ENCODE assay signal across 1 cellular context in the genomic region with DNA sequence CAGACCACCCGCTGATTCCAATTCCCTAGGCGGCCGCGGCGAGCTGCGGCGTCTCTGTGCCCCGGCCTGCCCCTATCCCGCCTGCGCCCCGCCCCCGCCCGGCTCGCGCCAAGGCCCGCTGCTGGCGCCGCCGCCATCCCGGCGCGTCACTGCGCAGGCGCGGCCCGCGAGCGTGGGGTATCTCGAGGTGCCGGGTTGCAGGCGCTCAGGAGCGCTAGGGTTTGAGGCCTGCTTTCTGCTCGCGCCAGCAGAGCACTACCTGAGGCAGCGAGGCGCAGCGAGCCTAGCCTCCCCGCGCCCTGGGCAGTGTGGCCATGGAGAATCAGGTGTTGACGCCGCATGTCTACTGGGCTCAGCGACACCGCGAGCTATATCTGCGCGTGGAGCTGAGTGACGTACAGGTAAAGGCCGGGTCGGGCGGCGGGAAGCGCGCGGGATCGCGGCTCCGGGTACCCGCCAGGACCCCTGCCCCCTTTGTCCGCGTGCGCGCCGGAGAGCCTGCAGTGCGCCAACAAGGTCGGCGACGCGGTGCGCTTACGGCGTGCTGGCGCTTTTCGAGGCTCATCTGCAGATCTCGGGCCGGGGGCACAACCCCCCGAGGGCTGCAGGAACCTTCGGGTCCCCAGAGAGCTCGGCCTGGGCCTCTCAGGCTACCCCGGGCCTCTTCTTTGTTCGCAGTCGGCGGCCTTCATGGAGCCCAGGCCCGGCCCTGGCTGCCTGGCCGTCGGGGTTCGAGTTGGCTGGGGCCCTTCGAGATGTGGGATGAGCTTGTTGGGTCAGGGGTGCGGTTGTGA.
TF ChIP-seq lines count a peak whose summit lies in the region.

A gene with protein sequence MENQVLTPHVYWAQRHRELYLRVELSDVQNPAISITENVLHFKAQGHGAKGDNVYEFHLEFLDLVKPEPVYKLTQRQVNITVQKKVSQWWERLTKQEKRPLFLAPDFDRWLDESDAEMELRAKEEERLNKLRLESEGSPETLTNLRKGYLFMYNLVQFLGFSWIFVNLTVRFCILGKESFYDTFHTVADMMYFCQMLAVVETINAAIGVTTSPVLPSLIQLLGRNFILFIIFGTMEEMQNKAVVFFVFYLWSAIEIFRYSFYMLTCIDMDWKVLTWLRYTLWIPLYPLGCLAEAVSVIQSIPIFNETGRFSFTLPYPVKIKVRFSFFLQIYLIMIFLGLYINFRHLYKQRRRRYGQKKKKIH (plus strand): TSS at position 146 of the 794 bp plus-strand sequence. CDS start 169 bp downstream, at position 315.

TF ChIP-seq in H1, 55 proteins besides CTCF, POLR2A, EP300 and RAD21:
- no peak for TF ChIP-seq SP1 (IDR thresholded peaks at IDR 0.05; ENCODE audit: low read depth, low read length)
- TF ChIP-seq TAF1 (IDR thresholded peaks at IDR 0.05; ENCODE audit: low read depth, low read length), result peak; percentile 85
- TF ChIP-seq, protein P1, sequence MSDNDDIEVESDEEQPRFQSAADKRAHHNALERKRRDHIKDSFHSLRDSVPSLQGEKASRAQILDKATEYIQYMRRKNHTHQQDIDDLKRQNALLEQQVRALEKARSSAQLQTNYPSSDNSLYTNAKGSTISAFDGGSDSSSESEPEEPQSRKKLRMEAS (IDR thresholded peaks at IDR 0.05), result peak; percentile 88
- TF ChIP-seq RNF2 (IDR thresholded peaks at IDR 0.05; ENCODE audit: borderline replicate concordance, low read depth, low read length, missing control alignments, poor library complexity, severe bottlenecking), result no peak
- TF ChIP-seq KDM5A (IDR thresholded peaks at IDR 0.05; ENCODE audit: low read length), result no peak
- TF ChIP-seq, protein P2, sequence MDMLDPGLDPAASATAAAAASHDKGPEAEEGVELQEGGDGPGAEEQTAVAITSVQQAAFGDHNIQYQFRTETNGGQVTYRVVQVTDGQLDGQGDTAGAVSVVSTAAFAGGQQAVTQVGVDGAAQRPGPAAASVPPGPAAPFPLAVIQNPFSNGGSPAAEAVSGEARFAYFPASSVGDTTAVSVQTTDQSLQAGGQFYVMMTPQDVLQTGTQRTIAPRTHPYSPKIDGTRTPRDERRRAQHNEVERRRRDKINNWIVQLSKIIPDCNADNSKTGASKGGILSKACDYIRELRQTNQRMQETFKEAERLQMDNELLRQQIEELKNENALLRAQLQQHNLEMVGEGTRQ (IDR thresholded peaks at IDR 0.05; ENCODE audit: low read length), result no peak
- TF ChIP-seq TCF12 (IDR thresholded peaks at IDR 0.05; ENCODE audit: low read depth, low read length), result no peak
- TF ChIP-seq EGR1 (IDR thresholded peaks at IDR 0.05; ENCODE audit: borderline replicate concordance, low read depth, low read length), result peak; percentile 75; the same call in 1 of the 2 replicates
- no peak for TF ChIP-seq HDAC6 (IDR thresholded peaks at IDR 0.05; ENCODE audit: low read depth, low read length)
- peak; percentile 78 for TF ChIP-seq RBBP5 (IDR thresholded peaks at IDR 0.05; ENCODE audit: borderline replicate concordance, low read depth, low read length)
- peak; percentile 32; the same call in 1 of the 2 replicates for TF ChIP-seq YY1 (IDR thresholded peaks at IDR 0.05; ENCODE audit: low read depth, low read length)
- no peak for TF ChIP-seq EZH2 (IDR thresholded peaks at IDR 0.05; ENCODE audit: low read depth, low read length, severe bottlenecking)
- TF ChIP-seq, protein P3, sequence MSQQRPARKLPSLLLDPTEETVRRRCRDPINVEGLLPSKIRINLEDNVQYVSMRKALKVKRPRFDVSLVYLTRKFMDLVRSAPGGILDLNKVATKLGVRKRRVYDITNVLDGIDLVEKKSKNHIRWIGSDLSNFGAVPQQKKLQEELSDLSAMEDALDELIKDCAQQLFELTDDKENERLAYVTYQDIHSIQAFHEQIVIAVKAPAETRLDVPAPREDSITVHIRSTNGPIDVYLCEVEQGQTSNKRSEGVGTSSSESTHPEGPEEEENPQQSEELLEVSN (IDR thresholded peaks at IDR 0.05), result peak; percentile 92
- TF ChIP-seq FOSL1 (IDR thresholded peaks at IDR 0.05; ENCODE audit: insufficient read depth, low read depth, low read length), result no peak
- no peak for TF ChIP-seq TEAD4 (IDR thresholded peaks at IDR 0.05; ENCODE audit: low read depth, low read length)
- TF ChIP-seq ASH2L (IDR thresholded peaks at IDR 0.05; ENCODE audit: low read length), result peak; percentile 88
- peak in 1 of 2 experiments; percentile 23; a peak in 1 of 4 replicates for TF ChIP-seq SIN3A (conservative IDR thresholded peaks at IDR 0.05 in 1 of 2, IDR thresholded peaks at IDR 0.05 in 1 of 2; ENCODE audit: low read depth in 1 of 2, low read length in 2 of 2)
- TF ChIP-seq SAP30 (IDR thresholded peaks at IDR 0.05; ENCODE audit: insufficient read depth, insufficient replicate concordance, low read length), result no peak
- peak; percentile 80 for TF ChIP-seq NRF1 (IDR thresholded peaks at IDR 0.05; ENCODE audit: low read depth, low read length)
- peak; percentile 87 for TF ChIP-seq POLR2AphosphoS5 (IDR thresholded peaks at IDR 0.05; ENCODE audit: low read depth, low read length)
- peak; percentile 64 for TF ChIP-seq KDM4A (IDR thresholded peaks at IDR 0.05; ENCODE audit: low read depth, low read length, severe bottlenecking)
- peak; percentile 93 for TF ChIP-seq PHF8 (conservative IDR thresholded peaks at IDR 0.05; ENCODE audit: low read depth, low read length)
- TF ChIP-seq BRCA1 (IDR thresholded peaks at IDR 0.05; ENCODE audit: low read depth, low read length), result no peak
- no peak for TF ChIP-seq SIX5 (IDR thresholded peaks at IDR 0.05; ENCODE audit: low read depth, low read length)
- TF ChIP-seq KDM1A (IDR thresholded peaks at IDR 0.05; ENCODE audit: borderline replicate concordance, low read length), result 0 out of 2 replicates have a peak, but pooled peaks have one; percentile 5
- TF ChIP-seq CTBP2 (IDR thresholded peaks at IDR 0.05; ENCODE audit: borderline replicate concordance, insufficient read depth, insufficient read length, low read length), result no peak
- TF ChIP-seq CHD2 (IDR thresholded peaks at IDR 0.05; ENCODE audit: low read length), result no peak
- peak; percentile 53; the same call in 1 of the 2 replicates for TF ChIP-seq TBP (IDR thresholded peaks at IDR 0.05; ENCODE audit: low read depth, low read length)
- TF ChIP-seq HDAC2 (IDR thresholded peaks at IDR 0.05; ENCODE audit: borderline replicate concordance in 1 of 2, low read depth in 2 of 2, low read length in 2 of 2), result peak in 1 of 2 experiments; percentile 9; a peak in 1 of 4 replicates
